In genomic region chr6:71168233-71168765, GRCh38 we compare ENCODE assay signal across 28 cellular contexts.
"Had no signal": no experiment of that assay in that cellular context is flagged by ENCODE, and none has a peak within 500 bp of the region (broad histone marks: within the 10 kb centered on the region; RNA-seq: fewer than 3 reads in every experiment).

No MANE protein-coding gene starts in this region.

- H3K36me3 ChIP-seq: colonic mucosa, esophagus muscularis mucosa, heart right ventricle, left lung, ovary, right lobe of liver, stomach, thyroid gland, vagina had no signal

- H3K27ac Mint-ChIP-seq: dendritic cell treated with granulocyte-macrophage colony-stimulating factor and Interleukin-4, amounts not matched to agents 40 ng/mL and 50 ng/mL, for 4 days; naive thymus-derived CD8-positive, alpha-beta T cell; nephron progenitor cell; stimulated activated effector memory CD8-positive, alpha-beta T cell treated with anti-CD3 and anti-CD28 coated beads, Interleukin-12 subunit alpha, Interleukin-12 subunit beta, amount 100 ng/mL, for 72 hours had no signal

- H3K27ac ChIP-seq: colonic mucosa, esophagus muscularis mucosa, heart right ventricle, left lung, ovary, psoas muscle, right lobe of liver, stomach, thyroid gland, vagina had no signal

- H3K4me3 Mint-ChIP-seq: dendritic cell treated with granulocyte-macrophage colony-stimulating factor and Interleukin-4, amounts not matched to agents 40 ng/mL and 50 ng/mL, for 4 days; naive thymus-derived CD8-positive, alpha-beta T cell; nephron progenitor cell; stimulated activated effector memory CD8-positive, alpha-beta T cell treated with anti-CD3 and anti-CD28 coated beads, Interleukin-12 subunit alpha, Interleukin-12 subunit beta, amount 100 ng/mL, for 72 hours had no signal

- H3K27me3 Mint-ChIP-seq: dendritic cell treated with granulocyte-macrophage colony-stimulating factor and Interleukin-4, amounts not matched to agents 40 ng/mL and 50 ng/mL, for 4 days had no signal

- ATAC-seq: heart right ventricle; left cardiac atrium; left lung; naive thymus-derived CD8-positive, alpha-beta T cell; psoas muscle; right lobe of liver; stimulated activated effector memory CD8-positive, alpha-beta T cell treated with anti-CD3 and anti-CD28 coated beads, Interleukin-12 subunit alpha, Interleukin-12 subunit beta, amount 100 ng/mL, for 72 hours had no signal

- H3K9me3 Mint-ChIP-seq: dendritic cell treated with granulocyte-macrophage colony-stimulating factor and Interleukin-4, amounts not matched to agents 40 ng/mL and 50 ng/mL, for 4 days; naive thymus-derived CD8-positive, alpha-beta T cell; nephron progenitor cell; stimulated activated effector memory CD8-positive, alpha-beta T cell treated with anti-CD3 and anti-CD28 coated beads, Interleukin-12 subunit alpha, Interleukin-12 subunit beta, amount 100 ng/mL, for 72 hours had no signal

- H3K27me3 ChIP-seq: colonic mucosa, esophagus muscularis mucosa, heart right ventricle, left lung, ovary, right lobe of liver, stomach, thyroid gland, vagina had no signal

- DNase-seq: colonic mucosa; effector CD8-positive, alpha-beta T cell; foreskin melanocyte; glutamatergic neuron; heart right ventricle; hippocampal formation; left cardiac atrium; left lung; mammary epithelial cell; mesendoderm; naive thymus-derived CD8-positive, alpha-beta T cell; nephron progenitor cell; nucleus accumbens; ovary; posterior cingulate gyrus; psoas muscle; retina; right lobe of liver; stimulated activated CD4-positive, alpha-beta T cell treated with anti-CD3 and anti-CD28 coated beads, Interleukin-2, amount 100 ng/mL, for 24 hours; stimulated activated CD4-positive, alpha-beta T cell treated with anti-CD3 and anti-CD28 coated beads, Interleukin-4, amount 100 ng/mL, for 24 hours; stimulated activated naive CD4-positive, alpha-beta T cell treated with Interleukin-2 at 50 U/mL for 16 hours; stomach; thyroid gland; trophoblast cell had no signal

- H3K4me3 ChIP-seq: colonic mucosa, esophagus muscularis mucosa, heart right ventricle, left lung, ovary, psoas muscle, right lobe of liver, stomach, thyroid gland, vagina had no signal

- H3K4me1 Mint-ChIP-seq: naive thymus-derived CD8-positive, alpha-beta T cell; stimulated activated effector memory CD8-positive, alpha-beta T cell treated with anti-CD3 and anti-CD28 coated beads, Interleukin-12 subunit alpha, Interleukin-12 subunit beta, amount 100 ng/mL, for 72 hours had no signal

- H3K36me3 Mint-ChIP-seq: naive thymus-derived CD8-positive, alpha-beta T cell; stimulated activated effector memory CD8-positive, alpha-beta T cell treated with anti-CD3 and anti-CD28 coated beads, Interleukin-12 subunit alpha, Interleukin-12 subunit beta, amount 100 ng/mL, for 72 hours had no signal

- H3K4me1 ChIP-seq: colonic mucosa, heart right ventricle, left lung, psoas muscle, right lobe of liver, thyroid gland, vagina had no signal

- H3K9me3 ChIP-seq: colonic mucosa, esophagus muscularis mucosa, heart right ventricle, left lung, ovary, psoas muscle, right lobe of liver, stomach, thyroid gland, vagina had no signal
